ENCODE assay signal across 13 cellular contexts in genomic region chr15:32802296-32802936, GRCh38.
DNase-seq lines count a peak whose midpoint lies in the region; FAIRE-seq and TF ChIP-seq lines count a peak whose summit lies in the region.
"Had no signal": no experiment of that assay in that cellular context is flagged by ENCODE, and none has a peak within 500 bp of the region (broad histone marks: within the 10 kb centered on the region; RNA-seq: fewer than 3 reads in every experiment).

No MANE protein-coding gene starts in this region.

- peaks cover 3% of the 10 kb centered on the region for H3K9me3 Mint-ChIP-seq in activated naive CD8-positive, alpha-beta T cell treated with anti-CD3 and anti-CD28 coated beads for 36 hours

- DNase-seq in AG10803 (ENCODE audit: low read depth) (peak; percentile 91), HTR-8/SVneo (ENCODE audit: insufficient read length, low spot score) (peak; percentile 42), left kidney (ENCODE audit: low read depth, low spot score) (peak; percentile 53), mucosa of gallbladder (ENCODE audit: low spot score) (no peak), islet precursor cell (no peak), NCI-H2196 (lab: John Stamatoyannopoulos, UW; ENCODE audit: unreplicated experiment) (no peak)
- DNase-seq in activated naive CD8-positive, alpha-beta T cell treated with anti-CD3 and anti-CD28 coated beads for 36 hours: peak; percentile 12
- DNase-seq in activated naive CD4-positive, alpha-beta T cell (lab: John Stamatoyannopoulos, UW): no peak
- DNase-seq: Calu3; effector memory CD4-positive, alpha-beta T cell; T-cell had no signal

- peaks cover 10% of the 10 kb centered on the region for H3K4me1 Mint-ChIP-seq in activated naive CD8-positive, alpha-beta T cell treated with anti-CD3 and anti-CD28 coated beads for 36 hours

- no peak overlapping the region for H3K27ac Mint-ChIP-seq in activated naive CD8-positive, alpha-beta T cell treated with anti-CD3 and anti-CD28 coated beads for 36 hours
- H3K27ac Mint-ChIP-seq: activated T-helper 1 cell treated with anti-CD3 and anti-CD28 coated beads, Interleukin-12 subunit alpha, Interleukin-12 subunit beta, Interleukin-2, Interleukin-4 antibody, amounts not matched to agents 30 ng/mL and 10 ng/mL and 1 ng/mL, durations not matched to agents 14 hours and 24 hours and 36 hours; T-cell had no signal

- H3K27me3 Mint-ChIP-seq in activated naive CD8-positive, alpha-beta T cell treated with anti-CD3 and anti-CD28 coated beads for 36 hours: peaks cover 25% of the 10 kb centered on the region
- H3K27me3 Mint-ChIP-seq: T-cell had no signal

- FAIRE-seq in HTR-8/SVneo (lab: Jason Lieb, UNC): no peak
- FAIRE-seq: keratinocyte had no signal

- H3K4me3 ChIP-seq in AG10803 (ENCODE audit: low read length): no peak overlapping the region

- no peak overlapping the region for H3K4me3 Mint-ChIP-seq in activated naive CD8-positive, alpha-beta T cell treated with anti-CD3 and anti-CD28 coated beads for 36 hours
- H3K4me3 Mint-ChIP-seq: activated T-helper 1 cell treated with anti-CD3 and anti-CD28 coated beads, Interleukin-12 subunit alpha, Interleukin-12 subunit beta, Interleukin-2, Interleukin-4 antibody, amounts not matched to agents 30 ng/mL and 10 ng/mL and 1 ng/mL, durations not matched to agents 14 hours and 24 hours and 36 hours; T-cell had no signal

- H3K36me3 Mint-ChIP-seq in activated naive CD8-positive, alpha-beta T cell treated with anti-CD3 and anti-CD28 coated beads for 36 hours: no peaks in the 10 kb centered on the region
- H3K36me3 Mint-ChIP-seq: T-cell had no signal

- TF ChIP-seq CTCF in AG10803 (conservative IDR thresholded peaks at IDR 0.05; ENCODE audit: low read length): no peak

Comparison
In these comparisons a context has a peak if more than half of its experiments do, and no peak if none do; other contexts are left out.
1. DNase-seq: peak in AG10803 (single experiment), HTR-8/SVneo (single experiment), activated naive CD8-positive, alpha-beta T cell treated with anti-CD3 and anti-CD28 coated beads for 36 hours (single experiment) and left kidney (single experiment); none in mucosa of gallbladder (single experiment), islet precursor cell (single experiment), activated naive CD4-positive, alpha-beta T cell (0 of 4) and NCI-H2196 (single experiment).